Comparison of ENCODE assay signal across 38 cellular contexts in the genomic region with DNA sequence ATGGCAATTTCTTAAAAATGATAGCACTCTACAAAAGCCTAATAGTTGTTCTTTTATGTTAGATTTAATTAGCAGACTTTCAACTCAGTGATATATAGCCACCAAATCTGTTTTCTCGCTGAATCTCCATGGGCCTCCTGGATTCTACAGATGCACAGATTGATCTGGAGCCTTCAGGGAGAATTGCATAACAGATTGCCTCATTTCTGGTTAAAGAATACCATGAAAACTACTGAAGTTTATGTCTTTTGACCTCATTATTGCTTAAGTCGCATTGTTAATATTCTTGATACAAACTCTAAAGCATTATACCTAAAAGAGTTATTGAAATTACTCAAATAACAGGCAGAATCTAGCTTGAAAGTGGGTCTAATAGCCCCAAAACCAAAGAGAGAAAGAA. TPM values are rescaled to one million over a fixed set of nuclear protein-coding genes. Genes with fewer than 3 reads are reported as not detected.
"Had no signal": no experiment of that assay in that cellular context is flagged by ENCODE, and none has a peak within 500 bp of the region (broad histone marks: within the 10 kb centered on the region; RNA-seq: fewer than 3 reads in every experiment).

No MANE protein-coding gene starts in this region.

- H3K4me1 ChIP-seq: adrenal gland, body of pancreas, breast epithelium had no signal

- H3K36me3 ChIP-seq: adrenal gland, brain microvascular endothelial cell, breast epithelium had no signal

- H3K27me3 ChIP-seq: adrenal gland, body of pancreas, brain microvascular endothelial cell, breast epithelium had no signal

- FAIRE-seq: astrocyte, TTC549 had no signal

- H3K9me3 ChIP-seq: adrenal gland, body of pancreas, breast epithelium had no signal

- H3K4me3 ChIP-seq: adrenal gland, body of pancreas, breast epithelium had no signal

- DNase-seq: activated B cell treated with CpG ODN at 0.5 μM for 24 hours; activated CD4-positive, alpha-beta memory T cell treated with anti-CD3 and anti-CD28 coated beads for 36 hours; activated CD4-positive, alpha-beta T cell treated with anti-CD3 and anti-CD28 coated beads for 4 hours; activated CD4-positive, alpha-beta T cell treated with anti-CD3 and anti-CD28 coated beads, Interleukin-2, amount 10 ng/mL, durations not matched to agents 24 days and 14 days; activated CD4-positive, alpha-beta T cell treated with anti-CD3 and anti-CD28 coated beads, Interleukin-2, amount 50 U/mL, for 1 hour; activated CD4-positive, alpha-beta T cell treated with anti-CD3 and anti-CD28 coated beads, Interleukin-2, amount 50 U/mL, for 4 hours; activated CD4-positive, CD25-positive, alpha-beta regulatory T cell treated with anti-CD3 and anti-CD28 coated beads, Interleukin-2, amount 50 U/mL, for 72 hours; activated CD8-positive, alpha-beta memory T cell treated with anti-CD3 and anti-CD28 coated beads, Interleukin-2, amount 50 U/mL, for 4 hours; activated CD8-positive, alpha-beta T cell treated with anti-CD3 and anti-CD28 coated beads for 36 hours; activated effector memory CD4-positive, alpha-beta T cell treated with anti-CD3 and anti-CD28 coated beads, Interleukin-2, amount 50 U/mL, for 16 hours; activated gamma-delta T cell treated with Interleukin-2 at 50 U/mL for 16 hours; activated naive CD4-positive, alpha-beta T cell; activated naive CD4-positive, alpha-beta T cell treated with anti-CD3 and anti-CD28 coated beads for 36 hours; activated naive CD4-positive, alpha-beta T cell treated with anti-CD3 and anti-CD28 coated beads, Interleukin-2, amount 50 U/mL, for 16 hours; activated naive CD8-positive, alpha-beta T cell treated with anti-CD3 and anti-CD28 coated beads for 36 hours; activated T-cell treated with anti-CD3 and anti-CD28 coated beads for 4 hours; activated T-cell treated with anti-CD3 and anti-CD28 coated beads, Interleukin-2, amount 50 U/mL, for 1 hour; activated T-cell treated with anti-CD3 and anti-CD28 coated beads, Interleukin-2, amount 50 U/mL, for 4 hours; activated T-cell treated with anti-CD3 and anti-CD28 coated beads, Interleukin-2, amount 50 U/mL, for 72 hours; adrenal gland; amniotic stem cell; aorta; body of pancreas; brain microvascular endothelial cell; central memory CD4-positive, alpha-beta T cell; T-helper 1 cell; T-helper 2 cell; T-helper 9 cell had no signal

- ATAC-seq: activated CD8-positive, alpha-beta T cell treated with anti-CD3 and anti-CD28 coated beads for 36 hours; activated naive CD4-positive, alpha-beta T cell treated with anti-CD3 and anti-CD28 coated beads, Interleukin-2, amount 50 U/mL, for 72 hours; activated T-cell treated with anti-CD3 and anti-CD28 coated beads, Interleukin-2, amount 50 U/mL, for 4 hours; activated T-cell treated with anti-CD3 and anti-CD28 coated beads, Interleukin-2, amount 50 U/mL, for 72 hours; activated T-helper 17 cell treated with anti-CD3 and anti-CD28 coated beads, Interleukin-2, amount 50 U/mL, for 72 hours; body of pancreas had no signal

- H3K27ac ChIP-seq: adrenal gland, body of pancreas, brain microvascular endothelial cell, breast epithelium, VCaP had no signal

RNA-seq across cellular contexts. Expression of gene PRR20A, which starts 53.7 kb away (rescaled TPM):
- total RNA-seq: activated B cell treated with CpG ODN at 0.5 μM for 24 hours; activated CD4-positive, alpha-beta memory T cell treated with anti-CD3 and anti-CD28 coated beads for 36 hours; activated CD4-positive, alpha-beta T cell treated with anti-CD3 and anti-CD28 coated beads, Interleukin-2, amount 10 ng/mL, durations not matched to agents 24 days and 14 days; activated CD8-positive, alpha-beta memory T cell treated with anti-CD3 and anti-CD28 coated beads for 36 hours; activated CD8-positive, alpha-beta T cell treated with anti-CD3 and anti-CD28 coated beads for 36 hours; activated naive CD4-positive, alpha-beta T cell treated with anti-CD3 and anti-CD28 coated beads for 36 hours; activated naive CD4-positive, alpha-beta T cell treated with anti-CD3 and anti-CD28 coated beads, Interleukin-2, amount 50 U/mL, for 72 hours; activated naive CD8-positive, alpha-beta T cell treated with anti-CD3 and anti-CD28 coated beads for 36 hours; activated T-cell treated with anti-CD3 and anti-CD28 coated beads, Interleukin-2, amount 50 U/mL, for 4 hours; activated T-cell treated with anti-CD3 and anti-CD28 coated beads, Interleukin-2, amount 50 U/mL, for 72 hours; activated T-helper 1 cell treated with anti-CD3 and anti-CD28 coated beads, Interleukin-12 subunit alpha, Interleukin-12 subunit beta, Interleukin-2, Interleukin-4 antibody, amounts not matched to agents 30 ng/mL and 10 ng/mL and 1 ng/mL, durations not matched to agents 14 hours and 24 hours and 36 hours; activated T-helper 17 cell treated with anti-CD3 and anti-CD28 coated beads, Interleukin-2, amount 50 U/mL, for 72 hours; adrenal gland; aorta; astrocyte; body of pancreas; breast epithelium; cardiac septum; cerebellum had no signal
- polyA plus RNA-seq: adrenal gland, aorta had no signal
